Comparison of ENCODE assay signal across 9 cellular contexts in the genomic region with DNA sequence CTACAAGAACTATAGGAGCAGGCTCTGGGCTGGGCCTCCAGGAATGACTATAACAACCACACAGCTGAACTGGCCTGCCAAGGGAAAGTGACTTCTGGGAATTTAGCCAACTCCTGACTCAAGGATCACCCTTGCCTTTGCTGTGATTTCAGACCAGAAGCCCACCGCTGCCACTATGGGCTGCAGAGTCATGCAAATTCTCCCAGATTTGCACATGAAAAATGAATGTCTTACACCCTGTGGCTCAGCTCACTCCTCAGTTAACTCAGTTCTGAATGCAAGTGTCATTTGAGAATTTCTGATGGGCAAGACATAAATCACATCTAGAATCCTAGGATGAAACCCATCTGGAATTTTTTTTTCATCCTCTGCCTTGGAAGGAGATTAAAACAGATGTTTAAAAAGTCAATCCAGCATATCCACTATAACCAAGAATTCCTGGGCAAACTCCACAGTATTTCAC.
A peak's percentile ranks its signal among the peaks of the same experiment; 100 is the strongest.
DNase-seq lines count a peak whose midpoint lies in the region; TF ChIP-seq lines count a peak whose summit lies in the region.
"Had no signal": no experiment of that assay in that cellular context is flagged by ENCODE, and none has a peak within 500 bp of the region (broad histone marks: within the 10 kb centered on the region; RNA-seq: fewer than 3 reads in every experiment).

No MANE protein-coding gene starts in this region.

- in situ Hi-C loops in astrocyte of the spinal cord (cut with HindIII; ENCODE audit: low sequenced_read_pairs): no loop called here

- TF ChIP-seq CTCF in AG09309 (IDR thresholded peaks at IDR 0.05; ENCODE audit: control insufficient read depth, insufficient read depth, low read depth, low read length, missing control alignments) (no peak), astrocyte of the spinal cord (IDR thresholded peaks at IDR 0.05; ENCODE audit: low read depth, low read length) (no peak)

- DNase-seq in AG09309 (ENCODE audit: low read depth) (peak; percentile 80), HT1080 (ENCODE audit: low read depth) (peak; percentile 97), astrocyte of the spinal cord (ENCODE audit: low read depth, low spot score) (peak; percentile 98), left kidney (ENCODE audit: low read depth, low spot score) (peak; percentile 27), erythroblast (lab: John Stamatoyannopoulos, UW) (no peak), globus pallidus (ENCODE audit: low spot score) (no peak), COLO668 (lab: John Stamatoyannopoulos, UW; ENCODE audit: unreplicated experiment) (no peak)
- DNase-seq in effector CD8-positive, alpha-beta T cell (lab: John Stamatoyannopoulos, UW): no peak
- DNase-seq: NK-92 treated with Interleukin-12 subunit alpha and Interleukin-12 subunit beta, amount 100 ng/mL, for 24 hours had no signal

- no peak overlapping the region for H3K4me3 ChIP-seq in AG09309 (ENCODE audit: control insufficient read depth, low read depth, low read length)
- H3K4me3 ChIP-seq in astrocyte of the spinal cord (ENCODE audit: low read depth, low read length): no peak overlapping the region

- no peak for TF ChIP-seq POLR2A in erythroblast (IDR thresholded peaks at IDR 0.05; ENCODE audit: low read length)

Comparison
In these comparisons a context has a peak if more than half of its experiments do, and no peak if none do; other contexts are left out.
1. DNase-seq: peak in AG09309 (single experiment), HT1080 (single experiment), astrocyte of the spinal cord (single experiment) and left kidney (single experiment); none in erythroblast (0 of 2), globus pallidus (single experiment), effector CD8-positive, alpha-beta T cell (single experiment) and COLO668 (single experiment).